ENCODE assay signal across 8 cellular contexts in genomic region chr2:60555794-60556161, GRCh38. TPM values are rescaled to one million over a fixed set of nuclear protein-coding genes. Genes with fewer than 3 reads are reported as not detected.
DNase-seq lines count a peak whose midpoint lies in the region; ATAC-seq and TF ChIP-seq lines count a peak whose summit lies in the region.

No MANE protein-coding gene starts in this region.

- peak in 1 of 2 donors; percentile 3 for ATAC-seq in activated T-cell treated with anti-CD3 and anti-CD28 coated beads, Interleukin-2, amount 50 U/mL, for 4 hours
- ATAC-seq in HG03469 (IDR thresholded peaks at IDR 0.05; ENCODE audit: unreplicated experiment) = peak; percentile 3

- H3K9ac ChIP-seq in neural progenitor cell = no peak overlapping the region

- H3K27ac Mint-ChIP-seq in brain (peak overlapping the region; percentile 40 to 100 (median 80)), neural progenitor cell (no peak overlapping the region)

- H3K27me3 Mint-ChIP-seq in activated T-cell treated with anti-CD3 and anti-CD28 coated beads, Interleukin-2, amount 50 U/mL, for 4 hours (ENCODE audit: low read depth) = peaks cover 65% of the 10 kb centered on the region
- H3K27me3 Mint-ChIP-seq in brain = peaks cover 39% of the 10 kb centered on the region
- H3K27me3 Mint-ChIP-seq in neural progenitor cell (ENCODE audit: insufficient read depth, low read depth) = peaks cover 59% of the 10 kb centered on the region

- H3K79me2 ChIP-seq in neural progenitor cell (ENCODE audit: low read depth) = no peaks in the 10 kb centered on the region

- peaks cover 3% of the 10 kb centered on the region for H3K9me3 Mint-ChIP-seq in activated T-cell treated with anti-CD3 and anti-CD28 coated beads, Interleukin-2, amount 50 U/mL, for 4 hours
- H3K9me3 Mint-ChIP-seq in brain = no peaks in the 10 kb centered on the region
- H3K9me3 Mint-ChIP-seq in neural progenitor cell = peaks cover 2% of the 10 kb centered on the region

- peak overlapping the region; percentile 95 for H3K4me2 ChIP-seq in neural progenitor cell

- peaks cover 37% of the 10 kb centered on the region for H3K4me1 Mint-ChIP-seq in activated T-cell treated with anti-CD3 and anti-CD28 coated beads, Interleukin-2, amount 50 U/mL, for 4 hours (ENCODE audit: low read depth)
- H3K4me1 Mint-ChIP-seq in brain (peaks cover 39% of the 10 kb centered on the region), neural progenitor cell (peaks cover 22% of the 10 kb centered on the region)

- H3K9me3 ChIP-seq in neural progenitor cell (ENCODE audit: low read depth) = no peaks in the 10 kb centered on the region

- peaks cover 2% of the 10 kb centered on the region for H3K36me3 Mint-ChIP-seq in activated T-cell treated with anti-CD3 and anti-CD28 coated beads, Interleukin-2, amount 50 U/mL, for 4 hours (ENCODE audit: insufficient read depth)
- H3K36me3 Mint-ChIP-seq in brain = no peaks in the 10 kb centered on the region
- H3K36me3 Mint-ChIP-seq in neural progenitor cell = no peaks in the 10 kb centered on the region

- peaks cover 39% of the 10 kb centered on the region for H3K4me1 ChIP-seq in neural progenitor cell

- peaks cover 89% of the 10 kb centered on the region for H3K27me3 ChIP-seq in neural progenitor cell

- peaks cover 48% of the 10 kb centered on the region for H3F3A ChIP-seq in neural progenitor cell (ENCODE audit: low read depth)

- H4K20me1 ChIP-seq in neural progenitor cell (ENCODE audit: low read depth) = no peaks in the 10 kb centered on the region

- TF ChIP-seq CTCF in brain (conservative IDR thresholded peaks at IDR 0.05) (no peak), neural progenitor cell (IDR thresholded peaks at IDR 0.05) (no peak), GM20000 (IDR thresholded peaks at IDR 0.05; ENCODE audit: extremely low read depth, missing control alignments) (no peak)

- no peak overlapping the region for H3K27ac ChIP-seq in neural progenitor cell

- peak overlapping the region; percentile 59 for H3K4me3 ChIP-seq in neural progenitor cell

- no peak for DNase-seq in activated T-cell treated with anti-CD3 and anti-CD28 coated beads, Interleukin-2, amount 50 U/mL, for 4 hours
- DNase-seq in activated T-cell treated with anti-CD3 and anti-CD28 coated beads, Interleukin-2, amount 50 U/mL, for 1 hour = no peak
- DNase-seq in neural progenitor cell (ENCODE audit: low spot score) (peak; percentile 48), OCI-M2 (lab: John Stamatoyannopoulos, UW; ENCODE audit: unreplicated experiment) (no peak), hippocampal formation (lab: John Stamatoyannopoulos, UW) (no peak), GM20000 (ENCODE audit: low spot score) (no peak)

- peak overlapping the region; percentile 79 for H3K4me3 Mint-ChIP-seq in activated T-cell treated with anti-CD3 and anti-CD28 coated beads, Interleukin-2, amount 50 U/mL, for 4 hours
- H3K4me3 Mint-ChIP-seq in brain (peak overlapping the region; percentile 89 to 100 (median 96)), neural progenitor cell (peak overlapping the region; percentile 83)

- H2AFZ ChIP-seq in neural progenitor cell (replicated peaks) = peak overlapping the region; percentile 52

- no peaks in the 10 kb centered on the region for H3K36me3 ChIP-seq in neural progenitor cell

RNA-seq across cellular contexts. Expression of gene BCL11A, which starts 2.3 kb away (rescaled TPM):
- 1 to 10 TPM in 1 of 3 donors, under 1 TPM in 2; 0.38 to 2.6 (median 0.87) TPM for total RNA-seq in activated T-cell treated with anti-CD3 and anti-CD28 coated beads, Interleukin-2, amount 50 U/mL, for 4 hours
- 22.7 TPM for polyA plus RNA-seq in brain (ENCODE audit: insufficient read depth, low read depth, low replicate concordance)
- 0.67 and 1.0 TPM in 2 replicates for total RNA-seq in neural progenitor cell (ENCODE audit: low replicate concordance)
